8 cellular contexts compared by ENCODE assay signal in the genomic region with DNA sequence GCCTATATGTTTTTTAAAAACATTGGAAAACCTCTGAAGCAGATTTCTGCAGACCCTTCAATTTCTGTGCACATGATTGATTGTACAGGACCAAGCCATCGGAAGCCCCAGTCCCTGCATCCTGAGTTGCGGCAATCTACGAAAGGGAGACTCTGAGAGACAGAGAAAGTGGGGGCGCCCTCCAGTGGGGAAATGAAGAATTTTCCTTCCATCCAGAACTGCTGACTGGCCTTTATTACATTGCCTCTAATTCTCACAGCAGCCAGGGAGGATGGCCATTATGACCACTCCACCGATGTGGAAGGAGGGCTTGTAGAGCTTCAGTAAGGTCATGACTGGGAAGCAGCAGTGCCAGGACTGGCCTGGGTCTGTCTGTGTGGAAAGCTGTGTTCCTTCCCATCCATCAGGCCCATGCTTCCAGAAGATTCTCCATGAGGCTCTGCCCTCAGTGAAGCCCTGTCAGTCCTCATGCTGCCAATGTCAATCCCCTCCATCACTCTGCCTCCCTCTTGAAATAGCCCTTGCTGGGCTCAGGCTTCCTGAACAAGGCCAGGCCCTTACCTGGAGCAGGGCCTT. TPM values are rescaled to one million over a fixed set of nuclear protein-coding genes. Genes with fewer than 3 reads are reported as not detected.
DNase-seq lines count a peak whose midpoint lies in the region; ATAC-seq and TF ChIP-seq lines count a peak whose summit lies in the region.

No MANE protein-coding gene starts in this region.

- no peak for TF ChIP-seq CTCF in omental fat pad (IDR thresholded peaks at IDR 0.05)

- DNase-seq in NCI-H1436 (lab: John Stamatoyannopoulos, UW): peak; percentile 60
- no peak for DNase-seq in NCI-H1436 treated with DMSO at 0.1 percent for 48 hours (lab: John Stamatoyannopoulos, UW)
- peak; percentile 38 to 52 for DNase-seq in Kasumi-1 (lab: John Stamatoyannopoulos, UW)
- DNase-seq in SK-MEL-5 (ENCODE audit: low read depth, low spot score): peak; percentile 84
- DNase-seq in activated naive CD4-positive, alpha-beta T cell treated with Interleukin-2 at 50 U/mL for 16 hours: peak; percentile 66
- DNase-seq in head of caudate nucleus: peak; percentile 51 to 90 (median 78)
- peak; percentile 50 for DNase-seq in putamen (ENCODE audit: low spot score)
- no peak for DNase-seq in omental fat pad (ENCODE audit: low spot score)

- intact Hi-C loops in head of caudate nucleus (cut with DNase I): no loop called here

- ATAC-seq in omental fat pad (ENCODE audit: low FRiP score): no peak

- in situ Hi-C loops in SK-MEL-5 (cut with HindIII; ENCODE audit: low pct_unique_long_range_greater_than_20kb, low sequenced_read_pairs): no loop called here

RNA-seq across cellular contexts. Expression of gene RESP18, which starts 20.0 kb away (rescaled TPM):
- total RNA-seq in SK-MEL-5 (2014; rRNA removed; shearing (Covaris generic)): not detected in 2 replicates
- polyA plus RNA-seq in SK-MEL-5 (2015; cell fraction: cytosol; rRNA removed): not detected in 2 replicates
- not detected in 2 replicates for polyA plus RNA-seq in SK-MEL-5 (2015; cell fraction: nucleus; rRNA removed)
- not detected for total RNA-seq in omental fat pad

RNA-seq across cellular contexts. Expression of gene DNPEP, which starts 35.2 kb away (rescaled TPM):
- total RNA-seq in SK-MEL-5 (2014; rRNA removed; shearing (Covaris generic)): 46.8 and 50.1 TPM in 2 replicates
- polyA plus RNA-seq in SK-MEL-5 (2015; cell fraction: cytosol; rRNA removed): 49.1 and 51.5 TPM in 2 replicates
- polyA plus RNA-seq in SK-MEL-5 (2015; cell fraction: nucleus; rRNA removed): 83.8 and 94.1 TPM in 2 replicates
- 10 to 100 TPM; 58.4 to 97.4 (median 85.7) TPM for total RNA-seq in omental fat pad

RNA-seq across cellular contexts. Expression of gene PTPRN, which starts 43.3 kb away (rescaled TPM):
- 1.5 and 2.8 TPM in 2 replicates for total RNA-seq in SK-MEL-5 (2014; rRNA removed; shearing (Covaris generic))
- 8.8 and 13.2 TPM in 2 replicates for polyA plus RNA-seq in SK-MEL-5 (2015; cell fraction: cytosol; rRNA removed)
- 1.9 and 9.1 TPM in 2 replicates for polyA plus RNA-seq in SK-MEL-5 (2015; cell fraction: nucleus; rRNA removed)
- 1 to 10 TPM in 1 of 4 donors, under 1 TPM in 1, not detected in 2; 0.12 to 1.0 TPM for total RNA-seq in omental fat pad

Comparison
In these comparisons a context has a peak if more than half of its experiments do, and no peak if none do; other contexts are left out.
1. DNase-seq: peak in NCI-H1436 (single experiment), Kasumi-1 (2 of 2), SK-MEL-5 (single experiment), activated naive CD4-positive, alpha-beta T cell treated with Interleukin-2 at 50 U/mL for 16 hours (single experiment), head of caudate nucleus (42 of 42) and putamen (single experiment); none in NCI-H1436 treated with DMSO at 0.1 percent for 48 hours (single experiment) and omental fat pad (single experiment).